22 cellular contexts compared by ENCODE assay signal in the genomic region with DNA sequence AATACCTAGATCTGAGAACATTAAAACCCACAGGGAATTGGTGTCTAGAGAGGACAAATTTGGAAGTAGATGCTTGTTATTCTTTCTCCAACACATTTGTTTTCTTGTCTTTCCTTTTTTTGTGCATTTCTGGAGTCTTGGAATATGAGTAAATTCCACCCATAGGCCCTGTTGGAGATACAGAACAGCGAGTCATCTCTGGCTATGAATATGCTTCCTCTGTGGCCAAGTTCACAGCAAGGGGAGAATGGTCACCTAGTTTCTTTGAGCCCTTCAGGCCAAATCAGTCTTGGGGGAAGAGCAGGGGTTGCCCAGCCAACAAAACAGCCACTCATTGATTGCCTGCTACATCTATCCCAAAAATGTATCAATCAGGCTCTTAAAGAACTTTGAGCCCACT. TPM values are rescaled to one million over a fixed set of nuclear protein-coding genes. Genes with fewer than 3 reads are reported as not detected.
DNase-seq lines count a peak whose midpoint lies in the region; ATAC-seq, FAIRE-seq and TF ChIP-seq lines count a peak whose summit lies in the region.
"Had no signal": no experiment of that assay in that cellular context is flagged by ENCODE, and none has a peak within 500 bp of the region (broad histone marks: within the 10 kb centered on the region; RNA-seq: fewer than 3 reads in every experiment).

No MANE protein-coding gene starts in this region.

- H3K36me3 ChIP-seq in bronchial epithelial cell (ENCODE audit: control insufficient read depth, insufficient read depth, low read length) (no peaks in the 10 kb centered on the region), neural progenitor cell (no peaks in the 10 kb centered on the region)

- no peaks in the 10 kb centered on the region for H3K27me3 ChIP-seq in bronchial epithelial cell (ENCODE audit: control insufficient read depth, insufficient read depth, low read length)
- no peaks in the 10 kb centered on the region for H3K27me3 ChIP-seq in neural progenitor cell

- no peaks in the 10 kb centered on the region for H3F3A ChIP-seq in neural progenitor cell (ENCODE audit: low read depth)

- FAIRE-seq in GM12892 (lab: Jason Lieb, UNC) (peak; percentile 67), bronchial epithelial cell (lab: Jason Lieb, UNC) (no peak)
- FAIRE-seq: GM12891 had no signal

- no peak for TF ChIP-seq CTCF in bronchial epithelial cell (IDR thresholded peaks at IDR 0.05; ENCODE audit: insufficient read depth, low read length, severe bottlenecking)
- no peak for TF ChIP-seq CTCF in neural progenitor cell (IDR thresholded peaks at IDR 0.05)

- TF ChIP-seq POLR2A in GM12892 (IDR thresholded peaks at IDR 0.05; ENCODE audit: low read depth, low read length), result no peak

- H3K27ac ChIP-seq in neural progenitor cell, result no peak overlapping the region
- H3K27ac ChIP-seq: psoas muscle had no signal

- H3K9ac ChIP-seq in neural progenitor cell, result no peak overlapping the region

- H3K4me1 Mint-ChIP-seq in memory B cell (peaks cover 28% of the 10 kb centered on the region), neural progenitor cell (no peaks in the 10 kb centered on the region)
- H3K4me1 Mint-ChIP-seq in stimulated activated memory B cell treated with anti-CD40 and anti-IgM and Interleukin-4, amounts not matched to agents 10 μg/mL and 1 μg/mL and 100 μg/mL, for 72 hours, result peaks cover 34% of the 10 kb centered on the region

- H2AFZ ChIP-seq in neural progenitor cell (replicated peaks), result no peak overlapping the region

- H3K4me2 ChIP-seq in neural progenitor cell, result no peak overlapping the region

- no peaks in the 10 kb centered on the region for H4K20me1 ChIP-seq in neural progenitor cell (ENCODE audit: low read depth)

- ATAC-seq in memory B cell (ENCODE audit: low read depth) (no peak), GM21367 (IDR thresholded peaks at IDR 0.05; ENCODE audit: unreplicated experiment) (no peak)
- ATAC-seq in stimulated activated memory B cell treated with anti-CD40 and anti-IgM and Interleukin-4, amounts not matched to agents 10 μg/mL and 1 μg/mL and 100 μg/mL, for 72 hours, result no peak
- ATAC-seq: psoas muscle had no signal

- no peaks in the 10 kb centered on the region for H3K79me2 ChIP-seq in neural progenitor cell (ENCODE audit: low read depth)

- no peaks in the 10 kb centered on the region for H3K9me3 ChIP-seq in neural progenitor cell (ENCODE audit: low read depth)
- H3K9me3 ChIP-seq: psoas muscle had no signal

- peaks cover 41% of the 10 kb centered on the region for H3K36me3 Mint-ChIP-seq in memory B cell
- peaks cover 64% of the 10 kb centered on the region for H3K36me3 Mint-ChIP-seq in stimulated activated memory B cell treated with anti-CD40 and anti-IgM and Interleukin-4, amounts not matched to agents 10 μg/mL and 1 μg/mL and 100 μg/mL, for 72 hours
- H3K36me3 Mint-ChIP-seq in neural progenitor cell, result no peaks in the 10 kb centered on the region

- no peak for DNase-seq in GM12892 (ENCODE audit: insufficient read length)
- peak; percentile 74 for DNase-seq in LHCN-M2 (ENCODE audit: low read depth)
- DNase-seq in bronchial epithelial cell (ENCODE audit: low read depth), result peak; percentile 18
- DNase-seq in memory B cell (ENCODE audit: low spot score in 2 of 2), result no peak
- DNase-seq in neural progenitor cell (ENCODE audit: low spot score), result no peak
- DNase-seq in superior temporal gyrus (ENCODE audit: extremely low spot score), result no peak
- DNase-seq: activated CD4-positive, alpha-beta T cell treated with anti-CD3 and anti-CD28 coated beads, Interleukin-2, amount 50 U/mL, for 48 hours; activated naive CD4-positive, alpha-beta T cell treated with anti-CD3 and anti-CD28 coated beads, Interleukin-2, amount 10 ng/mL, durations not matched to agents 7 days and 5 days; COR-L47; effector CD8-positive, alpha-beta T cell; GF-D8; midbrain; MM.1S; NCI-H1694; NCI-H2227 treated with DMSO at 0.1 percent for 48 hours; psoas muscle; RPMI8226 had no signal

- H3K27me3 Mint-ChIP-seq in memory B cell, result no peaks in the 10 kb centered on the region
- no peaks in the 10 kb centered on the region for H3K27me3 Mint-ChIP-seq in stimulated activated memory B cell treated with anti-CD40 and anti-IgM and Interleukin-4, amounts not matched to agents 10 μg/mL and 1 μg/mL and 100 μg/mL, for 72 hours
- no peaks in the 10 kb centered on the region for H3K27me3 Mint-ChIP-seq in neural progenitor cell (ENCODE audit: insufficient read depth, low read depth)
- H3K27me3 Mint-ChIP-seq: activated naive CD4-positive, alpha-beta T cell treated with anti-CD3 and anti-CD28 coated beads, Interleukin-2, amount 10 ng/mL, durations not matched to agents 7 days and 5 days; B cell had no signal

- H3K27ac Mint-ChIP-seq in memory B cell, result peak overlapping the region; percentile 68
- H3K27ac Mint-ChIP-seq in stimulated activated memory B cell treated with anti-CD40 and anti-IgM and Interleukin-4, amounts not matched to agents 10 μg/mL and 1 μg/mL and 100 μg/mL, for 72 hours, result no peak overlapping the region
- H3K27ac Mint-ChIP-seq in neural progenitor cell, result no peak overlapping the region
- H3K27ac Mint-ChIP-seq: activated naive CD4-positive, alpha-beta T cell treated with anti-CD3 and anti-CD28 coated beads, Interleukin-2, amount 10 ng/mL, durations not matched to agents 7 days and 5 days; B cell had no signal

- H3K4me3 Mint-ChIP-seq in memory B cell (no peak overlapping the region), neural progenitor cell (no peak overlapping the region)
- H3K4me3 Mint-ChIP-seq in stimulated activated memory B cell treated with anti-CD40 and anti-IgM and Interleukin-4, amounts not matched to agents 10 μg/mL and 1 μg/mL and 100 μg/mL, for 72 hours, result no peak overlapping the region
- H3K4me3 Mint-ChIP-seq: activated naive CD4-positive, alpha-beta T cell treated with anti-CD3 and anti-CD28 coated beads, Interleukin-2, amount 10 ng/mL, durations not matched to agents 7 days and 5 days; B cell had no signal

- H3K9me3 Mint-ChIP-seq in memory B cell, result no peaks in the 10 kb centered on the region
- no peaks in the 10 kb centered on the region for H3K9me3 Mint-ChIP-seq in stimulated activated memory B cell treated with anti-CD40 and anti-IgM and Interleukin-4, amounts not matched to agents 10 μg/mL and 1 μg/mL and 100 μg/mL, for 72 hours
- peaks cover 4% of the 10 kb centered on the region for H3K9me3 Mint-ChIP-seq in neural progenitor cell

- H3K4me1 ChIP-seq in neural progenitor cell, result no peaks in the 10 kb centered on the region
- H3K4me1 ChIP-seq: psoas muscle had no signal

- H3K4me3 ChIP-seq in bronchial epithelial cell (ENCODE audit: low read depth, low read length) (no peak overlapping the region), neural progenitor cell (no peak overlapping the region)
- H3K4me3 ChIP-seq: psoas muscle had no signal

RNA-seq across cellular contexts. Expression of gene SP140L, which starts 31.3 kb away (rescaled TPM):
- polyA plus RNA-seq in GM12892 (2012; ENCODE audit: missing spikeins), result 20.2 TPM
- total RNA-seq in LHCN-M2 (2014; rRNA removed) (10.8 and 25.4 TPM in 2 replicates), bronchial epithelial cell (1.6 and 3.6 TPM in 2 replicates), neural progenitor cell (ENCODE audit: low replicate concordance) (2.0 and 2.1 TPM in 2 replicates)
- 14.2 TPM for polyA plus RNA-seq in LHCN-M2 (2012)
- polyA plus RNA-seq: neural cell had no signal

RNA-seq across cellular contexts. Expression of gene SP100, which starts 57.7 kb away (rescaled TPM):
- 228 TPM for polyA plus RNA-seq in GM12892 (2012; ENCODE audit: missing spikeins)
- total RNA-seq in LHCN-M2 (2014; rRNA removed), result 56.4 and 67.5 TPM in 2 replicates
- 30.0 TPM for polyA plus RNA-seq in LHCN-M2 (2012)
- 16.4 and 26.6 TPM in 2 replicates for total RNA-seq in bronchial epithelial cell
- 0.69 TPM in 1 of 2 replicates, not detected in the other for total RNA-seq in neural progenitor cell (ENCODE audit: low replicate concordance)
- polyA plus RNA-seq: neural cell had no signal

Comparison
In these comparisons a context has a peak if more than half of its experiments do, and no peak if none do; other contexts are left out.
1. DNase-seq: peak in LHCN-M2 (single experiment) and bronchial epithelial cell (single experiment); none in GM12892 (single experiment), memory B cell (0 of 2), neural progenitor cell (single experiment) and superior temporal gyrus (single experiment).
2. RNA of gene SP100, which starts 57.7 kb away (total RNA-seq): 56.4 to 67.5 TPM in LHCN-M2 and 16.4 to 26.6 TPM in bronchial epithelial cell; 0.69 TPM in neural progenitor cell; every median in the first group is over 10 times any median in the second.